Comparison of ENCODE assay signal across 1 cellular context in the genomic region with DNA sequence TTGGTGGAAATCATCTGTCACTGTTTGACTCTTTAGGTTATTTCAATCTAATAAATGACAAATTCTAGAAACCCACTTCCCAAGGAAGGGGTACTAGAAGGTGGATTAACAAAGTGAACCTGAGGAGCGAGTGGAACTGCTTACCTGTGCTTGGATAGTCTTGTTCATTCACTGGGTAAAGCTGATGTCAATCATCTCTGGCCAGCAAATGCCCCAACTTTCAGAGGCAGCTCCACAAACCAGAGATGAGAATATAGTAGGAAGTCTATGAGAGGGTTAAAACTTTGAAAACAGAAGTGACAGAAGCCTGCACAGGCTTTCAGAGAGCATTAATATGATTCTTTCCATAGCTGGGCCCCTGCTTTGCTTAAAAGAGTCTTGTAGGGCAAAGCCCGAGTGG.
A peak's percentile ranks its signal among the peaks of the same experiment; 100 is the strongest.
TF ChIP-seq lines count a peak whose summit lies in the region.

No MANE protein-coding gene starts in this region.

TF ChIP-seq in K562, 482 proteins besides CTCF, POLR2A, EP300 and RAD21 (continued from another document):
- TF ChIP-seq PKNOX1 (IDR thresholded peaks at IDR 0.05) (peak; percentile 70), ZNF224 (CRISPR knock-in tag; IDR thresholded peaks at IDR 0.05) (no peak)
